Comparison of ENCODE assay signal across 13 cellular contexts in the genomic region with DNA sequence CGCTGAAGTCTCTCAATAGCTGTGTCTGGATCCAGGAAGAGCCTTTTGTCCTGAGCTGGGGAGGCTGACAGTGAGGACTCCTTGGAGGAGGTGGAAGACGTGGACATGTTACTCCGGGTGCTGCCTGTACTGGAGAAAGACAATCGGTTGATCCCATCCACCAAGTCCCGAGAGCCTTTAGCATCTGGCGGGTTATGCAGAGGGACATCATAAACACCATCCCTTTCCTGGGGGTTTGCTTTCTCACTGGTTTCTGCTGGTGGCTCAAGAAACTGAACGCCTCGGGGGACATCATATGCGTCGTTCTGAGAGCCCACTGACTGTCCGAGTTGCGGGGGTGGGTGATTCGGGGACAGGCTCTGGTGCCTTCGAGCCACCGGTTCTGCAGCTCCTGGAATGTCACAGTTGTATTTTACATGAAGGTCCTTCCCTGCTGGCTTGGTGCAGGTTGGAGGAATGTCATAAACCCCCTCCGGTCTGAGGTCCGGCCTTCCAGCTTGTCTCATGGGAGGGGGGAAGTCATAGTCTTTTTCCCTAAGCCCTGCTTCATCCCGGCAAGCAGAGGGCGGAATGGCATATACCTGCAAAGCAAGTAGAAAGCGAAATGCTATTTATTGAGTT. TPM values are rescaled to one million over a fixed set of nuclear protein-coding genes. Genes with fewer than 3 reads are reported as not detected.
DNase-seq lines count a peak whose midpoint lies in the region; ATAC-seq, FAIRE-seq and TF ChIP-seq lines count a peak whose summit lies in the region.
"Had no signal": no experiment of that assay in that cellular context is flagged by ENCODE, and none has a peak within 500 bp of the region (broad histone marks: within the 10 kb centered on the region; RNA-seq: fewer than 3 reads in every experiment).

No MANE protein-coding gene starts in this region.

- no peak for TF ChIP-seq EP300 in A549 (IDR thresholded peaks at IDR 0.05)

- no peak overlapping the region for H3K9ac ChIP-seq in endodermal cell (ENCODE audit: extremely low read depth, low read length, poor library complexity, severe bottlenecking)
- H3K9ac ChIP-seq: BLaER1 had no signal

- peaks cover 19% of the 10 kb centered on the region for H3K4me1 Mint-ChIP-seq in endodermal cell
- H3K4me1 Mint-ChIP-seq in stimulated activated effector memory CD8-positive, alpha-beta T cell treated with anti-CD3 and anti-CD28 coated beads, Interleukin-12 subunit alpha, Interleukin-12 subunit beta, amount 100 ng/mL, for 72 hours = peaks cover 9% of the 10 kb centered on the region
- peaks cover 0 to 4% (median 3%) of the 10 kb centered on the region in 4 donors for H3K4me1 Mint-ChIP-seq in CD4-positive, alpha-beta memory T cell

- POLR2A ChIA-PET in A549 (lab: Yijun Ruan, JAX) = no interaction called here
- POLR2A ChIA-PET in CD4-positive, alpha-beta memory T cell (lab: Charles Lee; ENCODE audit: partially characterized antibody) = interaction anchor here (0.7 kb wide), 1 partner anchor 33 kb away, joined by 3 read pairs; no protein-coding TSS in a partner anchor

- H3K9me3 Mint-ChIP-seq in endodermal cell = no peaks in the 10 kb centered on the region
- no peaks in the 10 kb centered on the region for H3K9me3 Mint-ChIP-seq in stimulated activated effector memory CD8-positive, alpha-beta T cell treated with anti-CD3 and anti-CD28 coated beads, Interleukin-12 subunit alpha, Interleukin-12 subunit beta, amount 100 ng/mL, for 72 hours
- no peaks in the 10 kb centered on the region for H3K9me3 Mint-ChIP-seq in CD4-positive, alpha-beta memory T cell
- H3K9me3 Mint-ChIP-seq: HFFc6 had no signal

- H3K4me1 ChIP-seq in A549 (peaks cover 78% of the 10 kb centered on the region), endodermal cell (ENCODE audit: control insufficient read depth, insufficient read depth, low read length) (peaks cover 2% of the 10 kb centered on the region)
- no peaks in the 10 kb centered on the region for H3K4me1 ChIP-seq in CD4-positive, alpha-beta memory T cell (ENCODE audit: insufficient read depth, low read length)

- peaks cover 49% of the 10 kb centered on the region for H3K36me3 Mint-ChIP-seq in endodermal cell (ENCODE audit: low read depth)
- peaks cover 96% of the 10 kb centered on the region for H3K36me3 Mint-ChIP-seq in stimulated activated effector memory CD8-positive, alpha-beta T cell treated with anti-CD3 and anti-CD28 coated beads, Interleukin-12 subunit alpha, Interleukin-12 subunit beta, amount 100 ng/mL, for 72 hours
- H3K36me3 Mint-ChIP-seq in CD4-positive, alpha-beta memory T cell = peaks cover 81 to 83% of the 10 kb centered on the region in 2 donors

- peaks cover 87% of the 10 kb centered on the region for H3K36me3 ChIP-seq in endodermal cell (ENCODE audit: control insufficient read depth, insufficient read depth, low read length)
- peaks cover 35% of the 10 kb centered on the region for H3K36me3 ChIP-seq in CD4-positive, alpha-beta memory T cell (ENCODE audit: insufficient read depth, low read length)

- intact Hi-C loops in CD4-positive, alpha-beta memory T cell (cut with micrococcal nuclease) = no loop called here

- TF ChIP-seq CTCF in A549 (IDR thresholded peaks at IDR 0.05) = no peak
- no peak for TF ChIP-seq CTCF in endodermal cell (conservative IDR thresholded peaks at IDR 0.05)

- H3K4me2 ChIP-seq in A549 = no peak overlapping the region

- no peak overlapping the region for H3K27ac Mint-ChIP-seq in endodermal cell
- peak overlapping the region; percentile 68 for H3K27ac Mint-ChIP-seq in stimulated activated effector memory CD8-positive, alpha-beta T cell treated with anti-CD3 and anti-CD28 coated beads, Interleukin-12 subunit alpha, Interleukin-12 subunit beta, amount 100 ng/mL, for 72 hours
- peak overlapping the region in 1 of 7 donors; percentile 17 for H3K27ac Mint-ChIP-seq in CD4-positive, alpha-beta memory T cell
- H3K27ac Mint-ChIP-seq: HFFc6 had no signal

- TF ChIP-seq POLR2A in A549 (IDR thresholded peaks at IDR 0.05; ENCODE audit: low read length) = no peak

- H3K4me3 Mint-ChIP-seq in endodermal cell = no peak overlapping the region
- no peak overlapping the region for H3K4me3 Mint-ChIP-seq in stimulated activated effector memory CD8-positive, alpha-beta T cell treated with anti-CD3 and anti-CD28 coated beads, Interleukin-12 subunit alpha, Interleukin-12 subunit beta, amount 100 ng/mL, for 72 hours
- H3K4me3 Mint-ChIP-seq in CD4-positive, alpha-beta memory T cell = no peak overlapping the region
- H3K4me3 Mint-ChIP-seq: HFFc6 had no signal

- H3K27me3 ChIP-seq in endodermal cell (ENCODE audit: control insufficient read depth, insufficient read depth, low read length, poor library complexity, severe bottlenecking) = no peaks in the 10 kb centered on the region
- H3K27me3 ChIP-seq in CD4-positive, alpha-beta memory T cell (ENCODE audit: insufficient read depth, low read length) = no peaks in the 10 kb centered on the region
- H3K27me3 ChIP-seq: BLaER1 had no signal

- no peak for FAIRE-seq in A549 (lab: Jason Lieb, UNC)

- CTCF ChIA-PET in A549 (lab: Yijun Ruan, JAX) = interaction anchor here (0.5 to 3.9 kb wide), 4 partner anchors 47 to 305 kb away, joined by 3 to 19 read pairs (median 5); no protein-coding TSS in a partner anchor
- CTCF ChIA-PET in CD4-positive, alpha-beta memory T cell (lab: Charles Lee; ENCODE audit: partially characterized antibody) = interaction anchor here (1.2 to 3.0 kb wide), 2 partner anchors 19 to 28 kb away, joined by 3 to 9 read pairs; no protein-coding TSS in a partner anchor

- H3K9me3 ChIP-seq in A549 = no peaks in the 10 kb centered on the region
- H3K9me3 ChIP-seq in endodermal cell (ENCODE audit: control insufficient read depth, low read length) = no peaks in the 10 kb centered on the region
- no peaks in the 10 kb centered on the region for H3K9me3 ChIP-seq in CD4-positive, alpha-beta memory T cell (ENCODE audit: control insufficient read depth in 1 of 2, low read length in 2 of 2)

- ATAC-seq in A549 = no peak
- no peak for ATAC-seq in stimulated activated effector memory CD8-positive, alpha-beta T cell treated with anti-CD3 and anti-CD28 coated beads, Interleukin-12 subunit alpha, Interleukin-12 subunit beta, amount 100 ng/mL, for 72 hours

- H3K27ac ChIP-seq in A549 (peak overlapping the region; percentile 94 to 98), endodermal cell (ENCODE audit: low read depth, low read length) (no peak overlapping the region)
- H3K27ac ChIP-seq in CD4-positive, alpha-beta memory T cell (ENCODE audit: low read depth, low read length) = no peak overlapping the region
- H3K27ac ChIP-seq: HL-60 had no signal

- WGBS in A549 (ENCODE audit: missing lambda C conversion rate) = 93% methylated on average over 19 of the region's 20 CpGs
- 95 to 96% methylated on average over 13 to 20 of the region's 20 CpGs for WGBS in endodermal cell (ENCODE audit: insufficient coverage in 1 of 2, insufficient read length in 1 of 2), 2 experiments

- H3K27me3 Mint-ChIP-seq in endodermal cell (ENCODE audit: insufficient read depth) = no peaks in the 10 kb centered on the region
- H3K27me3 Mint-ChIP-seq in CD4-positive, alpha-beta memory T cell = no peaks in the 10 kb centered on the region

- DNase-seq in A549 (ENCODE audit: low read depth in 1 of 2, low spot score in 1 of 2) (no peak), ELF-1 (ENCODE audit: low read depth, low spot score) (peak; percentile 78), endodermal cell (peak; percentile 67), NCI-H1092 treated with DMSO at 0.1 percent for 48 hours (lab: John Stamatoyannopoulos, UW) (no peak)
- DNase-seq in stimulated activated effector memory CD8-positive, alpha-beta T cell treated with anti-CD3 and anti-CD28 coated beads, Interleukin-12 subunit alpha, Interleukin-12 subunit beta, amount 100 ng/mL, for 72 hours (ENCODE audit: low spot score in 2 of 2) = no peak
- no peak for DNase-seq in CD4-positive, alpha-beta memory T cell
- DNase-seq: AML-193, DMS53, HCEC 1CT, HFFc6, IMR-90 had no signal

- no peak overlapping the region for H3K4me3 ChIP-seq in A549
- H3K4me3 ChIP-seq in endodermal cell (ENCODE audit: low read length) = no peak overlapping the region
- H3K4me3 ChIP-seq in CD4-positive, alpha-beta memory T cell (ENCODE audit: low read length in 2 of 2) = no peak overlapping the region
- H3K4me3 ChIP-seq: BLaER1 had no signal

- no peak for TF ChIP-seq RAD21 in A549 (conservative IDR thresholded peaks at IDR 0.05 in 1 of 2, IDR thresholded peaks at IDR 0.05 in 1 of 2)

TF ChIP-seq in A549, 52 proteins besides CTCF, POLR2A, EP300 and RAD21 (continues in another document):
- TF ChIP-seq ZFP36 (IDR thresholded peaks at IDR 0.05; ENCODE audit: borderline replicate concordance, partially characterized antibody) (no peak), ZSCAN20 (CRISPR knock-in tag; IDR thresholded peaks at IDR 0.05) (no peak), SREBF2 (IDR thresholded peaks at IDR 0.05) (no peak)
- TF ChIP-seq, protein P1, sequence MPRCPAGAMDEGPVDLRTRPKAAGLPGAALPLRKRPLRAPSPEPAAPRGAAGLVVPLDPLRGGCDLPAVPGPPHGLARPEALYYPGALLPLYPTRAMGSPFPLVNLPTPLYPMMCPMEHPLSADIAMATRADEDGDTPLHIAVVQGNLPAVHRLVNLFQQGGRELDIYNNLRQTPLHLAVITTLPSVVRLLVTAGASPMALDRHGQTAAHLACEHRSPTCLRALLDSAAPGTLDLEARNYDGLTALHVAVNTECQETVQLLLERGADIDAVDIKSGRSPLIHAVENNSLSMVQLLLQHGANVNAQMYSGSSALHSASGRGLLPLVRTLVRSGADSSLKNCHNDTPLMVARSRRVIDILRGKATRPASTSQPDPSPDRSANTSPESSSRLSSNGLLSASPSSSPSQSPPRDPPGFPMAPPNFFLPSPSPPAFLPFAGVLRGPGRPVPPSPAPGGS (IDR thresholded peaks at IDR 0.05) = no peak
- TF ChIP-seq, protein P2, sequence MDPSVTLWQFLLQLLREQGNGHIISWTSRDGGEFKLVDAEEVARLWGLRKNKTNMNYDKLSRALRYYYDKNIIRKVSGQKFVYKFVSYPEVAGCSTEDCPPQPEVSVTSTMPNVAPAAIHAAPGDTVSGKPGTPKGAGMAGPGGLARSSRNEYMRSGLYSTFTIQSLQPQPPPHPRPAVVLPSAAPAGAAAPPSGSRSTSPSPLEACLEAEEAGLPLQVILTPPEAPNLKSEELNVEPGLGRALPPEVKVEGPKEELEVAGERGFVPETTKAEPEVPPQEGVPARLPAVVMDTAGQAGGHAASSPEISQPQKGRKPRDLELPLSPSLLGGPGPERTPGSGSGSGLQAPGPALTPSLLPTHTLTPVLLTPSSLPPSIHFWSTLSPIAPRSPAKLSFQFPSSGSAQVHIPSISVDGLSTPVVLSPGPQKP (IDR thresholded peaks at IDR 0.05; ENCODE audit: low read depth, low read length) = no peak

RNA-seq across cellular contexts. Expression of a gene that starts 41.7 kb away (rescaled TPM):
- polyA plus RNA-seq in A549 (2011; rRNA removed) (79.6 and 82.5 TPM in 2 replicates), A549 (2017; fragmentation: RNase III; extraction: RNeasy Plus Mini Kit Qiagen cat#74134 plus additional on column Dnase treatment) (43.6 to 47.9 TPM (median 46.7 TPM) in 3 replicates)
- polyA plus RNA-seq in A549 (2012; cell fraction: cytosol; rRNA removed) = 58.4 and 71.1 TPM in 2 replicates
- polyA plus RNA-seq in A549 (2012; cell fraction: nucleus; rRNA removed) = 106 and 118 TPM in 2 replicates
- 212 and 221 TPM in 2 replicates for polyA minus RNA-seq in A549 (2011; rRNA and poly(A)+ RNA removed)
- total RNA-seq in endodermal cell = 1 to 10 TPM; 1.7 to 7.4 TPM
- 24.6 TPM for polyA plus RNA-seq in endodermal cell (2013, experiment 1 of 2)
- 26.5 TPM for polyA plus RNA-seq in endodermal cell (2013, experiment 2 of 2)
- total RNA-seq in CD4-positive, alpha-beta memory T cell = 10 to 100 TPM; 42.7 to 47.4 TPM
- polyA plus RNA-seq in CD4-positive, alpha-beta memory T cell = 10 to 100 TPM; 17.2 to 38.5 TPM

Comparison
In these comparisons a context has a peak if more than half of its experiments do, and no peak if none do; other contexts are left out.
1. DNase-seq: peak in ELF-1 (single experiment) and endodermal cell (single experiment); none in A549 (0 of 2), stimulated activated effector memory CD8-positive, alpha-beta T cell treated with anti-CD3 and anti-CD28 coated beads, Interleukin-12 subunit alpha, Interleukin-12 subunit beta, amount 100 ng/mL, for 72 hours (0 of 2), NCI-H1092 treated with DMSO at 0.1 percent for 48 hours (single experiment) and CD4-positive, alpha-beta memory T cell (0 of 5).
2. H3K27ac ChIP-seq: peak in A549 (2 of 2); none in endodermal cell (single experiment) and CD4-positive, alpha-beta memory T cell (single experiment).
3. RNA of a gene that starts 41.7 kb away (total RNA-seq): 42.7 to 47.4 TPM in CD4-positive, alpha-beta memory T cell; 1.7 to 7.4 TPM in endodermal cell; every median in the first group is over 4 times any median in the second.